In the genomic region with DNA sequence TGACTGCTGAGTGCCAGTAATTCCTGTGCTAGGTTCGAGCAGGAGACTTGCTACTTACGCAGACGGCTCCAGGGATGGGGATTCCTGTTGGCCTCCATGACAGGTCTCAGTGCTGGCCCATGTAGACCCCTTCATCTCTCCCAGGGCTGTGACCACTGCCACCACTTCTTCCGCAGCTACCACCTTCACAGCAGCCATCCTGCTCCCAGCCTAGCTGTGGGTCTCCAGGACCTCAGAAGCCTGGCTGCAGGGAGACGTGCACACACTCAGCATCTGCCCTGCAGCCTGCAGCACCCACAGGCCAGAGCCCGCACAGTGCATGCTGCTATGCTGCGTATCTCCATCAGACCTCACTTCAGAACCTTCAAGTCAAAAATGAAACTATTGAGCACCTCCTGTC, we compare ENCODE assay signal across 22 cellular contexts.
"Had no signal": no experiment of that assay in that cellular context is flagged by ENCODE, and none has a peak within 500 bp of the region (broad histone marks: within the 10 kb centered on the region; RNA-seq: fewer than 3 reads in every experiment).

No MANE protein-coding gene starts in this region.

- H3K36me3 ChIP-seq: heart left ventricle, lower lobe of right lung, neutrophil, right atrium auricular region, right lobe of liver, tibial nerve, upper lobe of left lung had no signal

- FAIRE-seq: urothelium cell line had no signal

- DNase-seq: islet precursor cell; kidney glomerular epithelial cell; left cardiac atrium; lower lobe of right lung; mammary epithelial cell; mesenchymal stem cell; occipital lobe; stimulated activated CD4-positive, alpha-beta T cell treated with anti-CD3 and anti-CD28 coated beads, Interleukin-4, amount 100 ng/mL, for 24 hours; stimulated activated naive CD4-positive, alpha-beta T cell; upper lobe of left lung had no signal

- H2AFZ ChIP-seq: hepatocyte, parathyroid adenoma had no signal

- H3K4me1 ChIP-seq: heart left ventricle, lower lobe of right lung, parathyroid adenoma, right atrium auricular region, right lobe of liver, tibial nerve, upper lobe of left lung had no signal

- H3K9me3 ChIP-seq: lower lobe of right lung, neutrophil, right lobe of liver had no signal

- H3K4me2 ChIP-seq: hepatocyte had no signal

- H3K27ac ChIP-seq: heart left ventricle, hepatocyte, lower lobe of right lung, neutrophil, parathyroid adenoma, right atrium auricular region, right lobe of liver, skin epidermis, tibial nerve, upper lobe of left lung had no signal

- H3K9ac ChIP-seq: parathyroid adenoma had no signal

- H3K79me2 ChIP-seq: hepatocyte, parathyroid adenoma had no signal

- ATAC-seq: heart left ventricle; left cardiac atrium; left lobe of liver; lower lobe of right lung; naive thymus-derived CD8-positive, alpha-beta T cell; right lobe of liver; stimulated activated effector memory CD8-positive, alpha-beta T cell treated with anti-CD3 and anti-CD28 coated beads, Interleukin-12 subunit alpha, Interleukin-12 subunit beta, amount 100 ng/mL, for 72 hours had no signal

- H3K27me3 ChIP-seq: hepatocyte, neutrophil, right atrium auricular region, right lobe of liver, tibial nerve, upper lobe of left lung had no signal

- H3K4me3 ChIP-seq: heart left ventricle, hepatocyte, lower lobe of right lung, right atrium auricular region, right lobe of liver, skin epidermis, tibial nerve, upper lobe of left lung had no signal
